In genomic region chr19:48728882-48729645, GRCh38 we compare ENCODE assay signal across 2 cellular contexts.
TF ChIP-seq lines count a peak whose summit lies in the region.

No MANE protein-coding gene starts in this region.

TF ChIP-seq in liver, 16 proteins besides CTCF, POLR2A, EP300 and RAD21:
- TF ChIP-seq EGR1 (IDR thresholded peaks at IDR 0.05; ENCODE audit: low read depth in 2 of 2) (no peak), JUND (IDR thresholded peaks at IDR 0.05) (no peak), GABPA (IDR thresholded peaks at IDR 0.05 in 1 of 2, conservative IDR thresholded peaks at IDR 0.05 in 1 of 2) (no peak), TAF1 (conservative IDR thresholded peaks at IDR 0.05) (no peak), HNF4A (conservative IDR thresholded peaks at IDR 0.05) (no peak), ATF3 (IDR thresholded peaks at IDR 0.05) (no peak), HNF4G (IDR thresholded peaks at IDR 0.05) (no peak), FOXA1 (IDR thresholded peaks at IDR 0.05) (no peak), REST (IDR thresholded peaks at IDR 0.05) (no peak), NR2F2 (IDR thresholded peaks at IDR 0.05) (no peak), YY1 (IDR thresholded peaks at IDR 0.05) (no peak), FOXA2 (IDR thresholded peaks at IDR 0.05) (no peak), RXRA (IDR thresholded peaks at IDR 0.05) (no peak)

TF ChIP-seq in HepG2, 621 proteins besides CTCF, POLR2A, EP300 and RAD21:
- TF ChIP-seq PHF5A (CRISPR knock-in tag; IDR thresholded peaks at IDR 0.05; ENCODE audit: low read depth, unreplicated experiment), result no peak
- TF ChIP-seq RFX5 (IDR thresholded peaks at IDR 0.05; ENCODE audit: low read depth, low read length), result no peak
- TF ChIP-seq TEF (CRISPR knock-in tag; IDR thresholded peaks at IDR 0.05), result no peak
- TF ChIP-seq ZNF646 (CRISPR knock-in tag; IDR thresholded peaks at IDR 0.05), result no peak
